ENCODE assay signal across 1 cellular context in genomic region chr12:14723763-14724162, GRCh38.
TF ChIP-seq lines count a peak whose summit lies in the region.

No MANE protein-coding gene starts in this region.

TF ChIP-seq in HCT116, 20 proteins besides CTCF, POLR2A, EP300 and RAD21 (continued from another document):
- no peak for TF ChIP-seq SIN3A (IDR thresholded peaks at IDR 0.05; ENCODE audit: low read depth)
